8 cellular contexts compared by ENCODE assay signal in genomic region chr22:30607300-30607930, GRCh38. TPM values are rescaled to one million over a fixed set of nuclear protein-coding genes. Genes with fewer than 3 reads are reported as not detected.
A peak's percentile ranks its signal among the peaks of the same experiment; 100 is the strongest.
DNase-seq lines count a peak whose midpoint lies in the region; ATAC-seq and TF ChIP-seq lines count a peak whose summit lies in the region.

No MANE protein-coding gene starts in this region.

- no peak for TF ChIP-seq RAD21 in SK-N-SH (IDR thresholded peaks at IDR 0.05; ENCODE audit: low read length)

- intact Hi-C loops in prostate gland (cut with DNase I), result no loop called here

- TF ChIP-seq CTCF in GM12864 (IDR thresholded peaks at IDR 0.05; ENCODE audit: low read depth, low read length, missing control alignments) (no peak), SK-N-SH (IDR thresholded peaks at IDR 0.05) (no peak), fibroblast of mammary gland (conservative IDR thresholded peaks at IDR 0.05; ENCODE audit: control insufficient read depth, insufficient read depth, low read depth, low read length) (no peak), prostate gland (IDR thresholded peaks at IDR 0.05) (no peak)

- ATAC-seq in HG03469 (IDR thresholded peaks at IDR 0.05; ENCODE audit: unreplicated experiment), result no peak

- H3K4me3 ChIP-seq in GM12864 (ENCODE audit: low read depth, low read length) (peak overlapping the region; percentile 56), SK-N-SH (ENCODE audit: low read depth in 2 of 2, low read length in 1 of 2) (peak overlapping the region; percentile 53 to 56; a peak in 3 of 4 replicates), fibroblast of mammary gland (ENCODE audit: control insufficient read depth, low read depth, low read length) (peak overlapping the region; percentile 59), prostate gland (peak overlapping the region; percentile 36 to 44)

- no peaks in the 10 kb centered on the region for H3K36me3 ChIP-seq in SK-N-SH (replicated peaks in 1 of 2; ENCODE audit: control insufficient read depth in 1 of 2, insufficient read depth in 2 of 2, low read length in 1 of 2)
- no peaks in the 10 kb centered on the region for H3K36me3 ChIP-seq in prostate gland

- H3K4me1 ChIP-seq in SK-N-SH (ENCODE audit: control insufficient read depth in 1 of 2, insufficient read depth in 2 of 2, low read depth in 1 of 2, low read length in 1 of 2) (peaks cover 10 to 15% of the 10 kb centered on the region in 2 experiments; a peak in 2 of 4 replicates), prostate gland (replicated peaks) (no peaks in the 10 kb centered on the region)

- no peaks in the 10 kb centered on the region for H3K79me2 ChIP-seq in SK-N-SH (ENCODE audit: insufficient read depth)

- no peak for DNase-seq in GM12864 (ENCODE audit: low read depth)
- DNase-seq in SK-N-SH, result no peak
- DNase-seq in fibroblast of mammary gland (ENCODE audit: low read depth), result no peak
- DNase-seq in prostate gland (ENCODE audit: low spot score), result no peak
- no peak for DNase-seq in HPDE6-E6E7 (ENCODE audit: extremely low spot score)
- no peak for DNase-seq in mucosa of gallbladder (ENCODE audit: low spot score)
- DNase-seq in NCI-H524 treated with DMSO at 0.1 percent for 48 hours (lab: John Stamatoyannopoulos, UW), result no peak

- no peaks in the 10 kb centered on the region for H3K27me3 ChIP-seq in SK-N-SH (ENCODE audit: insufficient read depth)
- no peaks in the 10 kb centered on the region for H3K27me3 ChIP-seq in prostate gland (replicated peaks; ENCODE audit: insufficient read depth)

- 93% methylated on average over 7 of the region's 7 CpGs for WGBS in SK-N-SH (ENCODE audit: low lambda C conversion rate)
- WGBS in prostate gland, result 79% methylated on average over 7 of the region's 7 CpGs

- H2AFZ ChIP-seq in SK-N-SH (ENCODE audit: low read depth), result peak overlapping the region; percentile 94

- H3K9me3 ChIP-seq in SK-N-SH, result no peaks in the 10 kb centered on the region
- no peaks in the 10 kb centered on the region for H3K9me3 ChIP-seq in prostate gland

- TF ChIP-seq POLR2A in prostate gland (IDR thresholded peaks at IDR 0.05), result no peak

- CTCF ChIA-PET in SK-N-SH (lab: Yijun Ruan, JAX), result interaction anchor here (0.6 to 4.1 kb wide), 8 partner anchors 9 to 1690 kb away, joined by 3 to 24 read pairs (median 6); partner anchors contain the start of genes MTFP1 and SLC35E4

- H3K9ac ChIP-seq in SK-N-SH, result no peak overlapping the region

- peaks cover 4% of the 10 kb centered on the region for H3F3A ChIP-seq in SK-N-SH (replicated peaks; ENCODE audit: insufficient read depth)

- peak overlapping the region; percentile 82 for H3K4me2 ChIP-seq in SK-N-SH

- H3K27ac ChIP-seq in SK-N-SH (ENCODE audit: low read depth in 2 of 2, low read length in 1 of 2) (peak overlapping the region in 1 of 2 experiments; percentile 64; a peak in 2 of 4 replicates), prostate gland (peak overlapping the region; percentile 64 to 65)

- POLR2A ChIA-PET in SK-N-SH (lab: Yijun Ruan, JAX), result interaction anchor here (1.0 kb wide), 2 partner anchors 10 to 16 kb away, joined by 3 read pairs; partner anchors contain the start of gene PES1

- H3K9me2 ChIP-seq in SK-N-SH, result no peaks in the 10 kb centered on the region

- no peak for TF ChIP-seq EP300 in SK-N-SH (IDR thresholded peaks at IDR 0.05; ENCODE audit: borderline replicate concordance in 1 of 2, low read depth in 1 of 2, low read length in 1 of 2)

- H4K20me1 ChIP-seq in SK-N-SH (ENCODE audit: insufficient read depth), result no peaks in the 10 kb centered on the region

TF ChIP-seq in SK-N-SH, 30 proteins besides CTCF, POLR2A, EP300 and RAD21:
- TF ChIP-seq CHD2 (IDR thresholded peaks at IDR 0.05; ENCODE audit: low read length, partially characterized antibody) (no peak), REST (IDR thresholded peaks at IDR 0.05; ENCODE audit: low read depth, low read length) (no peak), POLR2AphosphoS5 (IDR thresholded peaks at IDR 0.05; ENCODE audit: low read depth, low read length) (no peak), ELF1 (IDR thresholded peaks at IDR 0.05) (no peak), MXI1 (IDR thresholded peaks at IDR 0.05; ENCODE audit: low read depth, low read length) (no peak), MAX (IDR thresholded peaks at IDR 0.05; ENCODE audit: low read depth) (no peak), NRF1 (IDR thresholded peaks at IDR 0.05; ENCODE audit: low read depth, low read length) (no peak), FOSL2 (IDR thresholded peaks at IDR 0.05; ENCODE audit: borderline replicate concordance, low read depth) (no peak)

RNA-seq across cellular contexts. Expression of gene TCN2, which starts 0.4 kb away (rescaled TPM):
- 4.1 and 4.5 TPM in 2 replicates for polyA plus RNA-seq in SK-N-SH (2012; rRNA removed)
- 1.8 and 2.9 TPM in 2 replicates for polyA plus RNA-seq in SK-N-SH (2012; cell fraction: cytosol; rRNA removed)
- polyA plus RNA-seq in SK-N-SH (2012; cell fraction: nucleus; rRNA removed), result 3.8 and 4.6 TPM in 2 replicates
- total RNA-seq in prostate gland, result 10 to 100 TPM; 16.7 to 40.7 TPM
- 186 TPM for total RNA-seq in mucosa of gallbladder

RNA-seq across cellular contexts. Expression of gene PES1, which starts 15.7 kb away (rescaled TPM):
- polyA plus RNA-seq in SK-N-SH (2012; rRNA removed), result 109 and 119 TPM in 2 replicates
- 82.9 and 86.2 TPM in 2 replicates for polyA plus RNA-seq in SK-N-SH (2012; cell fraction: cytosol; rRNA removed)
- 119 and 123 TPM in 2 replicates for polyA plus RNA-seq in SK-N-SH (2012; cell fraction: nucleus; rRNA removed)
- total RNA-seq in prostate gland, result 10 to 100 TPM; 41.1 to 79.5 TPM
- 62.6 TPM for total RNA-seq in mucosa of gallbladder

RNA-seq across cellular contexts. Expression of gene SLC35E4, which starts 28.2 kb away (rescaled TPM):
- polyA plus RNA-seq in SK-N-SH (2012; rRNA removed), result 2.8 and 2.9 TPM in 2 replicates
- 1.7 and 2.9 TPM in 2 replicates for polyA plus RNA-seq in SK-N-SH (2012; cell fraction: cytosol; rRNA removed)
- 3.3 and 3.9 TPM in 2 replicates for polyA plus RNA-seq in SK-N-SH (2012; cell fraction: nucleus; rRNA removed)
- total RNA-seq in prostate gland (10 to 100 TPM in 1 of 2 donors, 1 to 10 TPM in 1; 4.6 to 10.5 TPM), mucosa of gallbladder (4.6 TPM)

RNA-seq across cellular contexts. Expression of gene GAL3ST1, which starts 33.0 kb away (rescaled TPM):
- 0.08 TPM in 1 of 2 replicates, not detected in the other for polyA plus RNA-seq in SK-N-SH (2012; rRNA removed)
- polyA plus RNA-seq in SK-N-SH (2012; cell fraction: cytosol; rRNA removed), result 0.01 TPM in 1 of 2 replicates, not detected in the other
- 0.29 and 0.31 TPM in 2 replicates for polyA plus RNA-seq in SK-N-SH (2012; cell fraction: nucleus; rRNA removed)
- total RNA-seq in prostate gland, result 1 to 10 TPM; 1.1 to 9.7 TPM
- total RNA-seq in mucosa of gallbladder, result 102 TPM
